In genomic region chr11:10302744-10303557, GRCh38 we compare ENCODE assay signal across 8 cellular contexts. TPM values are rescaled to one million over a fixed set of nuclear protein-coding genes. Genes with fewer than 3 reads are reported as not detected.
DNase-seq lines count a peak whose midpoint lies in the region; ATAC-seq and TF ChIP-seq lines count a peak whose summit lies in the region.

No MANE protein-coding gene starts in this region.

- H3K4me1 ChIP-seq in SJCRH30 (peaks cover 16% of the 10 kb centered on the region), adrenal gland (replicated peaks in 1 of 2) (peaks cover 6 to 23% of the 10 kb centered on the region in 2 donors), cardiac muscle cell (ENCODE audit: low read depth) (peaks cover 13% of the 10 kb centered on the region), osteoblast (ENCODE audit: insufficient read depth, low read length) (peaks cover 34% of the 10 kb centered on the region)

- peaks cover 24% of the 10 kb centered on the region for H4K20me1 ChIP-seq in osteoblast (ENCODE audit: insufficient read depth, low read length)

- peak overlapping the region; percentile 98 for H3K4me3 Mint-ChIP-seq in HFFc6

- peak overlapping the region; percentile 63; the same call in 1 of the 2 replicates for H3K27ac ChIP-seq in SJCRH30
- peak overlapping the region; percentile 60 to 94 (median 89) for H3K27ac ChIP-seq in adrenal gland
- H3K27ac ChIP-seq in cardiac muscle cell, result no peak overlapping the region
- peak overlapping the region; percentile 95 for H3K27ac ChIP-seq in osteoblast (ENCODE audit: low read depth, low read length)

- peak in 1 of 2 donors; percentile 69 for TF ChIP-seq POLR2A in adrenal gland (IDR thresholded peaks at IDR 0.05)

- peaks cover 41% of the 10 kb centered on the region for H3K4me1 Mint-ChIP-seq in HFFc6 (ENCODE audit: low read depth)

- peaks cover 19% of the 10 kb centered on the region for H3K9me3 Mint-ChIP-seq in HFFc6

- H3K27me3 Mint-ChIP-seq in HFFc6 (ENCODE audit: insufficient read depth), result peaks cover 29% of the 10 kb centered on the region

- H3K79me2 ChIP-seq in osteoblast (ENCODE audit: insufficient read depth, low read length), result peaks cover 40% of the 10 kb centered on the region

- H3K27me3 ChIP-seq in SJCRH30 (no peaks in the 10 kb centered on the region), adrenal gland (no peaks in the 10 kb centered on the region), cardiac muscle cell (peaks cover 33% of the 10 kb centered on the region), osteoblast (ENCODE audit: insufficient read depth, low read length) (no peaks in the 10 kb centered on the region)

- peak overlapping the region; percentile 99 for H3K27ac Mint-ChIP-seq in HFFc6

- 2 to 10% (median 3%) methylated on average over 28 to 56 of the region's 56 CpGs for WGBS in adrenal gland, 4 donors

- H3K4me3 ChIP-seq in SJCRH30, result peak overlapping the region; percentile 64
- peak overlapping the region; percentile 58 to 83 (median 72) for H3K4me3 ChIP-seq in adrenal gland
- H3K4me3 ChIP-seq in cardiac muscle cell, result peak overlapping the region; percentile 68
- H3K4me3 ChIP-seq in osteoblast (ENCODE audit: insufficient read depth, low read length), result peak overlapping the region; percentile 93

- peak overlapping the region; percentile 90 for H2AFZ ChIP-seq in osteoblast (ENCODE audit: low read length)

- no peaks in the 10 kb centered on the region for H3K9me3 ChIP-seq in SJCRH30 (replicated peaks)
- H3K9me3 ChIP-seq in adrenal gland (replicated peaks in 1 of 3), result no peaks in the 10 kb centered on the region
- no peaks in the 10 kb centered on the region for H3K9me3 ChIP-seq in cardiac muscle cell (ENCODE audit: low read depth)
- no peaks in the 10 kb centered on the region for H3K9me3 ChIP-seq in osteoblast (ENCODE audit: low read depth, low read length)

- H3K4me2 ChIP-seq in osteoblast (ENCODE audit: insufficient read depth, low read length), result peak overlapping the region; percentile 97

- TF ChIP-seq CTCF in HFFc6 (IDR thresholded peaks at IDR 0.05), result 0 out of 2 replicates have a peak, but pooled peaks have one; percentile 6
- TF ChIP-seq CTCF in adrenal gland (IDR thresholded peaks at IDR 0.05), result no peak
- TF ChIP-seq CTCF in cardiac muscle cell (IDR thresholded peaks at IDR 0.05; ENCODE audit: low read depth, low read length), result no peak
- TF ChIP-seq CTCF in osteoblast (IDR thresholded peaks at IDR 0.05; ENCODE audit: extremely low read depth, low read depth, low read length), result no peak

- H3K36me3 ChIP-seq in SJCRH30 (no peaks in the 10 kb centered on the region), adrenal gland (replicated peaks in 1 of 2) (no peaks in the 10 kb centered on the region), cardiac muscle cell (no peaks in the 10 kb centered on the region), osteoblast (ENCODE audit: insufficient read depth, low read length) (peaks cover 18% of the 10 kb centered on the region)

- no peak for ATAC-seq in HG03565 (IDR thresholded peaks at IDR 0.05; ENCODE audit: unreplicated experiment)
- no peak for ATAC-seq in GM21717 (IDR thresholded peaks at IDR 0.05; ENCODE audit: unreplicated experiment)

- DNase-seq in CD1c-positive myeloid dendritic cell (ENCODE audit: extremely low spot score), result peak; percentile 94
- peak; percentile 58 for DNase-seq in HFFc6
- DNase-seq in SJCRH30, result peak in 1 of 2 experiments; percentile 44
- peak; percentile 91 to 96 (median 91) for DNase-seq in adrenal gland
- peak; percentile 64 to 72 for DNase-seq in cardiac muscle cell (ENCODE audit: low read depth in 1 of 2, low spot score in 1 of 2)
- no peak for DNase-seq in osteoblast (ENCODE audit: insufficient read length, low spot score, missing footprints)

- intact Hi-C loops in adrenal gland (cut with DNase I), result loop anchor here in 1 of 2 donors (10.0 kb wide), 1 partner anchor 548 kb away; no protein-coding TSS in a partner anchor

- H3K36me3 Mint-ChIP-seq in HFFc6 (ENCODE audit: low read depth), result peaks cover 59% of the 10 kb centered on the region

RNA-seq across cellular contexts. Expression of gene ADM, which starts 1.9 kb away (rescaled TPM):
- 100 to 1,000 TPM; 219 to 346 (median 321) TPM for total RNA-seq in HFFc6 (2021; fragmentation: NEBNext Ultra II Directional; extraction: Animal tissue kit (Norgen Biotek cat#: 25700))
- total RNA-seq in SJCRH30 (2014; rRNA removed; shearing (Covaris generic)), result 2.2 and 2.3 TPM in 2 replicates
- 10 to 100 TPM in 7 of 8 donors, 1 to 10 TPM in 1; 3.6 to 55.7 (median 15.8) TPM for total RNA-seq in adrenal gland
- 10 to 100 TPM in 2 of 3 donors, 1 to 10 TPM in 1; 6.9 to 27.6 (median 26.3) TPM for polyA plus RNA-seq in adrenal gland
- total RNA-seq in cardiac muscle cell, result 79.6 and 144 TPM in 2 replicates
- polyA plus RNA-seq in cardiac muscle cell, result 60.2 and 93.1 TPM in 2 replicates
- 240 and 250 TPM in 2 replicates for total RNA-seq in osteoblast

RNA-seq across cellular contexts. Expression of gene SBF2, which starts 8.9 kb away (rescaled TPM):
- 10 to 100 TPM; 25.2 to 36.0 (median 30.7) TPM for total RNA-seq in HFFc6 (2021; fragmentation: NEBNext Ultra II Directional; extraction: Animal tissue kit (Norgen Biotek cat#: 25700))
- 31.8 and 34.7 TPM in 2 replicates for total RNA-seq in SJCRH30 (2014; rRNA removed; shearing (Covaris generic))
- total RNA-seq in adrenal gland (10 to 100 TPM; 32.1 to 60.7 (median 41.8) TPM), cardiac muscle cell (22.0 and 32.3 TPM in 2 replicates), osteoblast (61.2 and 71.0 TPM in 2 replicates)
- polyA plus RNA-seq in adrenal gland (10 to 100 TPM; 12.5 to 23.5 (median 15.9) TPM), cardiac muscle cell (13.3 and 21.0 TPM in 2 replicates)
